ENCODE assay signal across 1 cellular context in the genomic region with DNA sequence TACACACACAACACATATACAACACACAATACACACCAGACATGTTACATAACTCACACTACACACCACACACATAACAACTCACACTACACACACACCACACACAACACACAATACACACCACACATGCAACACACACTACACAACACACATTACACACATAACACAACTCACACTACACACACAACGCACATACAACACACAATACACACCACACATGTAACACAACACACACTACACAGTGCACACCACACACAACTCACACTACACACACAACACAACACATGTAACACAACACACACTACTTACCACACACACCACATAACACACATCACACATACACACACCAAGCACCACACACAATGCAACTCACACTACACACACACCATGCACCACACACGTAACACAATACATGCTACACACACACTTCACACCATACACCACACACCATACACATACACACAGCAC.
TF ChIP-seq lines count a peak whose summit lies in the region.

No MANE protein-coding gene starts in this region.

TF ChIP-seq in HepG2, 621 proteins besides CTCF, POLR2A, EP300 and RAD21 (continued from another document):
- TF ChIP-seq, protein P1, sequence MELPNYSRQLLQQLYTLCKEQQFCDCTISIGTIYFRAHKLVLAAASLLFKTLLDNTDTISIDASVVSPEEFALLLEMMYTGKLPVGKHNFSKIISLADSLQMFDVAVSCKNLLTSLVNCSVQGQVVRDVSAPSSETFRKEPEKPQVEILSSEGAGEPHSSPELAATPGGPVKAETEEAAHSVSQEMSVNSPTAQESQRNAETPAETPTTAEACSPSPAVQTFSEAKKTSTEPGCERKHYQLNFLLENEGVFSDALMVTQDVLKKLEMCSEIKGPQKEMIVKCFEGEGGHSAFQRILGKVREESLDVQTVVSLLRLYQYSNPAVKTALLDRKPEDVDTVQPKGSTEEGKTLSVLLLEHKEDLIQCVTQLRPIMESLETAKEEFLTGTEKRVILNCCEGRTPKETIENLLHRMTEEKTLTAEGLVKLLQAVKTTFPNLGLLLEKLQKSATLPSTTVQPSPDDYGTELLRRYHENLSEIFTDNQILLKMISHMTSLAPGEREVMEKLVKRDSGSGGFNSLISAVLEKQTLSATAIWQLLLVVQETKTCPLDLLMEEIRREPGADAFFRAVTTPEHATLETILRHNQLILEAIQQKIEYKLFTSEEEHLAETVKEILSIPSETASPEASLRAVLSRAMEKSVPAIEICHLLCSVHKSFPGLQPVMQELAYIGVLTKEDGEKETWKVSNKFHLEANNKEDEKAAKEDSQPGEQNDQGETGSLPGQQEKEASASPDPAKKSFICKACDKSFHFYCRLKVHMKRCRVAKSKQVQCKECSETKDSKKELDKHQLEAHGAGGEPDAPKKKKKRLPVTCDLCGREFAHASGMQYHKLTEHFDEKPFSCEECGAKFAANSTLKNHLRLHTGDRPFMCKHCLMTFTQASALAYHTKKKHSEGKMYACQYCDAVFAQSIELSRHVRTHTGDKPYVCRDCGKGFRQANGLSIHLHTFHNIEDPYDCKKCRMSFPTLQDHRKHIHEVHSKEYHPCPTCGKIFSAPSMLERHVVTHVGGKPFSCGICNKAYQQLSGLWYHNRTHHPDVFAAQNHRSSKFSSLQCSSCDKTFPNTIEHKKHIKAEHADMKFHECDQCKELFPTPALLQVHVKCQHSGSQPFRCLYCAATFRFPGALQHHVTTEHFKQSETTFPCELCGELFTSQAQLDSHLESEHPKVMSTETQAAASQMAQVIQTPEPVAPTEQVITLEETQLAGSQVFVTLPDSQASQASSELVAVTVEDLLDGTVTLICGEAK (IDR thresholded peaks at IDR 0.05): peak; percentile 15; the same call in 1 of the 2 replicates
- TF ChIP-seq, protein P1 (CRISPR knock-in tag; IDR thresholded peaks at IDR 0.05): no peak
- TF ChIP-seq ZNF629 (CRISPR knock-in tag; conservative IDR thresholded peaks at IDR 0.05) (no peak), FOXM1 (CRISPR knock-in tag; IDR thresholded peaks at IDR 0.05) (no peak), ZNF136 (CRISPR knock-in tag; IDR thresholded peaks at IDR 0.05; ENCODE audit: low read depth) (no peak), ZNF441 (CRISPR knock-in tag; IDR thresholded peaks at IDR 0.05; ENCODE audit: borderline replicate concordance) (no peak), HIC2 (CRISPR knock-in tag; IDR thresholded peaks at IDR 0.05; ENCODE audit: low read depth) (no peak), ZIK1 (CRISPR knock-in tag; IDR thresholded peaks at IDR 0.05; ENCODE audit: borderline replicate concordance, low read depth) (no peak), NR2F2 (IDR thresholded peaks at IDR 0.05; ENCODE audit: borderline replicate concordance, low read depth) (no peak), HES4 (CRISPR knock-in tag; IDR thresholded peaks at IDR 0.05; ENCODE audit: borderline replicate concordance) (no peak), FOXA1 (IDR thresholded peaks at IDR 0.05) (peak; percentile 18; the same call in 1 of the 2 replicates), FOXA1 (CRISPR knock-in tag; IDR thresholded peaks at IDR 0.05) (no peak), ZNF83 (CRISPR knock-in tag; IDR thresholded peaks at IDR 0.05; ENCODE audit: borderline replicate concordance) (no peak), ELF1 (CRISPR knock-in tag; IDR thresholded peaks at IDR 0.05) (no peak), FOSL2 (CRISPR knock-in tag; IDR thresholded peaks at IDR 0.05) (no peak), ZZZ3 (CRISPR knock-in tag; IDR thresholded peaks at IDR 0.05; ENCODE audit: borderline replicate concordance) (no peak), HNF4A (CRISPR knock-in tag; IDR thresholded peaks at IDR 0.05) (no peak), SSRP1 (CRISPR knock-in tag; IDR thresholded peaks at IDR 0.05) (no peak), CCDC6 (CRISPR knock-in tag; IDR thresholded peaks at IDR 0.05) (no peak)
- TF ChIP-seq, protein P2, sequence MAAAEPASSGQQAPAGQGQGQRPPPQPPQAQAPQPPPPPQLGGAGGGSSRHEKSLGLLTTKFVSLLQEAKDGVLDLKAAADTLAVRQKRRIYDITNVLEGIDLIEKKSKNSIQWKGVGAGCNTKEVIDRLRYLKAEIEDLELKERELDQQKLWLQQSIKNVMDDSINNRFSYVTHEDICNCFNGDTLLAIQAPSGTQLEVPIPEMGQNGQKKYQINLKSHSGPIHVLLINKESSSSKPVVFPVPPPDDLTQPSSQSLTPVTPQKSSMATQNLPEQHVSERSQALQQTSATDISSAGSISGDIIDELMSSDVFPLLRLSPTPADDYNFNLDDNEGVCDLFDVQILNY (CRISPR knock-in tag; conservative IDR thresholded peaks at IDR 0.05): no peak
- TF ChIP-seq, protein P3, sequence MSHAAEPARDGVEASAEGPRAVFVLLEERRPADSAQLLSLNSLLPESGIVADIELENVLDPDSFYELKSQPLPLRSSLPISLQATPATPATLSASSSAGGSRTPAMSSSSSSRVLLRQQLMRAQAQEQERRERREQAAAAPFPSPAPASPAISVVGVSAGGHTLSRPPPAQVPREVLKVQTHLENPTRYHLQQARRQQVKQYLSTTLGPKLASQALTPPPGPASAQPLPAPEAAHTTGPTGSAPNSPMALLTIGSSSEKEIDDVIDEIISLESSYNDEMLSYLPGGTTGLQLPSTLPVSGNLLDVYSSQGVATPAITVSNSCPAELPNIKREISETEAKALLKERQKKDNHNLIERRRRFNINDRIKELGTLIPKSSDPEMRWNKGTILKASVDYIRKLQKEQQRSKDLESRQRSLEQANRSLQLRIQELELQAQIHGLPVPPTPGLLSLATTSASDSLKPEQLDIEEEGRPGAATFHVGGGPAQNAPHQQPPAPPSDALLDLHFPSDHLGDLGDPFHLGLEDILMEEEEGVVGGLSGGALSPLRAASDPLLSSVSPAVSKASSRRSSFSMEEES (CRISPR knock-in tag; IDR thresholded peaks at IDR 0.05): no peak
TF ChIP-seq in HepG2: peak in this region for 12.
